8 cellular contexts compared by ENCODE assay signal in the genomic region with DNA sequence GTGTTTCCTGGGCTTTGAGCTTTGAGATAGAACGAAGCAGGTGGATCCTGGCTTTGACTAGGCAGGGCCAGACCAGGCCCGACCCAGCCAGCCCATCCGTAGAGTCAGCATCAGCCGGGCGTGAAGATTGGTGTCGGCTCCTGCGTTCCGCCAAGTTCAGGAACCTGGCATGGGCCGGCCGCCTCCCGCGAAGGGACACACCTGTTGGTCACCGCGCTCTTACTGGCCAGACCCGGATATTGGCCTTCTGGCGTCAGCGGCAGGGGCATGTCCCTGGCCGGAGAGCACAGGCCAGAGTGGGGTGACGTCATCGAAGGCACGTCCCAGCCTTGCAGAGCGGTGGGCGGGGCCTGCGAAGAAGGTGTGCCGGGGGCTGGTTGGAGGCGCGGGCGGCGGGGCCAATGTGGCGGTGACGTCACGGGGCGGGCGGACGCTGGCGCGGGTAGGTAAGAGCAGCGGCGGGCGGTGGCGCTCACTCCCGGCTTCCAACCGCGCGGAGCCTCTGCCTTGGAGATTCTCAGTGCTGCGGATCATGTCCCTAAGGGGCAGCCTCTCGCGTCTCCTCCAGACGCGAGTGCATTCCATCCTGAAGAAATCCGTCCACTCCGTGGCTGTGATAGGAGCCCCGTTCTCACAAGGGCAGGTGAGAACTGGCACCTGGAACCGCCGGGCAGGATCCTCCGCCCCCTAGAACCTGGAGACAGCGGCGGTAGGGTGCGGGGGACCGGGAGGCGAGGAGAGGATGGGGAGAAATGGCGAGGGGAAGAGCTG. TPM values are rescaled to one million over a fixed set of nuclear protein-coding genes. Genes with fewer than 3 reads are reported as not detected.
DNase-seq lines count a peak whose midpoint lies in the region; ATAC-seq and TF ChIP-seq lines count a peak whose summit lies in the region.

ARG2 (plus strand) TSS at position 475 of the 771 bp plus-strand sequence; CDS start at position 533, 58 bp downstream.

- no peaks in the 10 kb centered on the region for H3K9me3 ChIP-seq in T-helper 17 cell (ENCODE audit: control insufficient read depth, low read length, poor library complexity, severe bottlenecking)
- no peaks in the 10 kb centered on the region for H3K9me3 ChIP-seq in ascending aorta
- H3K9me3 ChIP-seq in right cardiac atrium (ENCODE audit: control insufficient read depth, low read length): no peaks in the 10 kb centered on the region
- H3K9me3 ChIP-seq in vagina: no peaks in the 10 kb centered on the region

- peaks cover 22% of the 10 kb centered on the region for H3K4me1 Mint-ChIP-seq in T-helper 17 cell

- peak; percentile 99 for ATAC-seq in HG02885 (IDR thresholded peaks at IDR 0.05; ENCODE audit: poor library complexity, unreplicated experiment)
- ATAC-seq in T-helper 17 cell: peak; percentile 92
- ATAC-seq in right cardiac atrium: peak; percentile 99

- H3K4me3 Mint-ChIP-seq in T-helper 17 cell: peak within 1 kb of the TSS; percentile 91

- H3K27me3 ChIP-seq in ascending aorta: no peaks in the 10 kb centered on the region
- no peaks in the 10 kb centered on the region for H3K27me3 ChIP-seq in right cardiac atrium (ENCODE audit: control insufficient read depth, insufficient read depth)
- H3K27me3 ChIP-seq in vagina: no peaks in the 10 kb centered on the region

- WGBS in right cardiac atrium: under 1% methylated on average over 62 of the region's 62 CpGs

- peak in 1 of 2 donors; percentile 63 for TF ChIP-seq POLR2A in vagina (IDR thresholded peaks at IDR 0.05)

- H3K36me3 Mint-ChIP-seq in T-helper 17 cell (ENCODE audit: low read depth): peaks cover 2% of the 10 kb centered on the region

- in situ Hi-C loops in GM13977 (cut with MboI; ENCODE audit: low pct_unique_long_range_greater_than_20kb, low sequenced_read_pairs, unreplicated experiment): no loop called here

- intact Hi-C loops in ascending aorta (cut with DNase I): loop anchor here (1.0 to 10.0 kb wide), 4 partner anchors 55 to 1995 kb away; partner anchors contain the start of genes RDH11, SUSD6 and VTI1B
- intact Hi-C loops in right cardiac atrium (cut with DNase I): loop anchor here in 3 of 4 donors (2.0 to 10.0 kb wide), 4 partner anchors 47 to 85 kb away; partner anchors contain the start of gene RDH12 (in 1 of the 3)
- intact Hi-C loops in vagina (cut with DNase I): loop anchor here (5.0 kb wide), 1 partner anchor 48 kb away; no protein-coding TSS in a partner anchor

- peak within 1 kb of the TSS; percentile 58 to 81 for H3K4me3 ChIP-seq in ascending aorta
- peak within 1 kb of the TSS; percentile 34 for H3K4me3 ChIP-seq in right cardiac atrium (ENCODE audit: low read length)
- peak within 1 kb of the TSS; percentile 61 to 75 for H3K4me3 ChIP-seq in vagina

- DNase-seq in GM13977 (ENCODE audit: low spot score) (peak; percentile 95), NCI-H1694 (lab: John Stamatoyannopoulos, UW) (peak; percentile 47), T-helper 17 cell (peak; percentile 95 to 98 (median 98)), ascending aorta (ENCODE audit: low spot score in 2 of 2) (peak; percentile 97 to 99), right cardiac atrium (peak; percentile 98 to 99 (median 98)), pulmonary artery endothelial cell (ENCODE audit: low read depth, low spot score) (peak; percentile 87), vagina (ENCODE audit: extremely low spot score in 2 of 2) (peak; percentile 97 to 99)

- peaks cover 4 to 22% of the 10 kb centered on the region in 2 donors for H3K4me1 ChIP-seq in ascending aorta
- H3K4me1 ChIP-seq in right cardiac atrium (ENCODE audit: control insufficient read depth, insufficient read depth, low read length): no peaks in the 10 kb centered on the region
- peaks cover 29% of the 10 kb centered on the region for H3K4me1 ChIP-seq in vagina

- peak within 1 kb of the TSS; percentile 96 for H3K27ac Mint-ChIP-seq in T-helper 17 cell

- peak; percentile 29 for TF ChIP-seq CTCF in GM13977 (IDR thresholded peaks at IDR 0.05; ENCODE audit: extremely low read depth, insufficient read depth, missing control alignments)
- no peak for TF ChIP-seq CTCF in ascending aorta (IDR thresholded peaks at IDR 0.05)
- no peak for TF ChIP-seq CTCF in vagina (IDR thresholded peaks at IDR 0.05)

- H3K27ac ChIP-seq in ascending aorta: peak within 1 kb of the TSS; percentile 83 to 84
- no peak within 1 kb of the TSS for H3K27ac ChIP-seq in right cardiac atrium (ENCODE audit: low read length)
- H3K27ac ChIP-seq in vagina: peak within 1 kb of the TSS; percentile 86

- H3K36me3 ChIP-seq in ascending aorta (no peaks in the 10 kb centered on the region), vagina (no peaks in the 10 kb centered on the region)

- H3K27me3 Mint-ChIP-seq in T-helper 17 cell: peaks cover 12% of the 10 kb centered on the region

RNA-seq across cellular contexts. Expression of gene ARG2, which starts in this region (rescaled TPM):
- total RNA-seq in T-helper 17 cell (1 to 10 TPM; 5.1 to 5.2 TPM), ascending aorta (10.1 TPM), right cardiac atrium (under 1 TPM; 0.25 to 0.68 (median 0.51) TPM), pulmonary artery endothelial cell (35.9 and 54.9 TPM in 2 replicates), vagina (14.2 TPM)
- polyA plus RNA-seq in right cardiac atrium: 0.93 TPM

Comparison
In these comparisons a context has a peak if more than half of its experiments do, and no peak if none do; other contexts are left out.
1. Peak in DNase-seq, ATAC-seq and H3K4me3 ChIP-seq in right cardiac atrium; RNA of the gene not detected or under 1 TPM.
2. DNase-seq: peak in every context shown above with its lines; median percentile 98 in T-helper 17 cell; 98 in ascending aorta; 98 in right cardiac atrium; 98 in vagina; 95 in GM13977; 87 in pulmonary artery endothelial cell; 47 in NCI-H1694.